ENCODE assay signal across 12 cellular contexts in genomic region chr3:88882121-88882520, GRCh38.
A peak's percentile ranks its signal among the peaks of the same experiment; 100 is the strongest.
DNase-seq lines count a peak whose midpoint lies in the region; ATAC-seq lines count a peak whose summit lies in the region.
"Had no signal": no experiment of that assay in that cellular context is flagged by ENCODE, and none has a peak within 500 bp of the region (broad histone marks: within the 10 kb centered on the region; RNA-seq: fewer than 3 reads in every experiment).

No MANE protein-coding gene starts in this region.

- ATAC-seq in GM18867 (IDR thresholded peaks at IDR 0.05; ENCODE audit: unreplicated experiment): peak; percentile 90
- ATAC-seq in GM21529 (IDR thresholded peaks at IDR 0.05; ENCODE audit: unreplicated experiment): peak; percentile 94
- peak; percentile 86 for ATAC-seq in HG03064 (IDR thresholded peaks at IDR 0.05; ENCODE audit: low read depth, unreplicated experiment)
- ATAC-seq in HG03575 (IDR thresholded peaks at IDR 0.05; ENCODE audit: extremely low read depth, insufficient number of reproducible peaks, low FRiP score, unreplicated experiment): peak; percentile 73

- DNase-seq in NCI-H69 (lab: John Stamatoyannopoulos, UW) (no peak), GM19240 (ENCODE audit: insufficient read length, low spot score) (no peak), NCI-H345 (lab: John Stamatoyannopoulos, UW) (no peak), NCI-H226 (no peak)
- DNase-seq: activated CD8-positive, alpha-beta memory T cell treated with anti-CD3 and anti-CD28 coated beads for 24 hours; activated naive CD4-positive, alpha-beta T cell; retina; stimulated activated CD4-positive, alpha-beta T cell treated with anti-CD3 and anti-CD28 coated beads, Interleukin-1b, Interleukin-23, amount 100 ng/mL, for 48 hours had no signal
